Comparison of ENCODE assay signal across 16 cellular contexts in genomic region chr2:234348081-234348480, GRCh38.
DNase-seq lines count a peak whose midpoint lies in the region; ATAC-seq, FAIRE-seq and TF ChIP-seq lines count a peak whose summit lies in the region.
"Had no signal": no experiment of that assay in that cellular context is flagged by ENCODE, and none has a peak within 500 bp of the region (broad histone marks: within the 10 kb centered on the region; RNA-seq: fewer than 3 reads in every experiment).

No MANE protein-coding gene starts in this region.

- H3K4me3 Mint-ChIP-seq in T-helper 1 cell treated with Interleukin-12 subunit alpha and Interleukin-12 subunit beta and Interleukin-4 antibody, amounts not matched to agents 30 μg/mL and 1 μg/mL, for 36 hours: no peak overlapping the region
- peak overlapping the region in 2 of 10 donors; percentile 17 to 20 for H3K4me3 Mint-ChIP-seq in naive thymus-derived CD4-positive, alpha-beta T cell

- no peak for FAIRE-seq in H54 (lab: Jason Lieb, UNC)
- FAIRE-seq: GM12891 had no signal

- no peaks in the 10 kb centered on the region for H3K36me3 ChIP-seq in BJ (ENCODE audit: control insufficient read depth, insufficient read depth, low read length)
- no peaks in the 10 kb centered on the region for H3K36me3 ChIP-seq in naive thymus-derived CD4-positive, alpha-beta T cell (ENCODE audit: control insufficient read depth in 2 of 3, insufficient read depth in 3 of 3, low read length in 3 of 3)
- H3K36me3 ChIP-seq: cardiac muscle cell, ovary, thoracic aorta had no signal

- CTCF ChIA-PET in BJ (lab: Yijun Ruan, JAX): no interaction called here
- CTCF ChIA-PET in naive thymus-derived CD4-positive, alpha-beta T cell (lab: Charles Lee): interaction anchor here (0.6 kb wide), 1 partner anchor 23 kb away, joined by 6 read pairs; no protein-coding TSS in a partner anchor

- no peaks in the 10 kb centered on the region for H3K9me3 ChIP-seq in naive thymus-derived CD4-positive, alpha-beta T cell (ENCODE audit: control insufficient read depth in 2 of 3, low read length in 3 of 3)
- H3K9me3 ChIP-seq: ovary had no signal

- peaks cover 7 to 8% of the 10 kb centered on the region in 2 donors for H3K4me1 ChIP-seq in naive thymus-derived CD4-positive, alpha-beta T cell (ENCODE audit: control insufficient read depth in 2 of 2, insufficient read depth in 2 of 2, low read length in 2 of 2)

- no peak for ATAC-seq in naive thymus-derived CD4-positive, alpha-beta T cell

- TF ChIP-seq CTCF in BJ (IDR thresholded peaks at IDR 0.05; ENCODE audit: insufficient read depth, low read depth, low read length): no peak

- H3K9me3 Mint-ChIP-seq in T-helper 1 cell treated with Interleukin-12 subunit alpha and Interleukin-12 subunit beta and Interleukin-4 antibody, amounts not matched to agents 30 μg/mL and 1 μg/mL, for 36 hours: peaks cover 15% of the 10 kb centered on the region
- H3K9me3 Mint-ChIP-seq in naive thymus-derived CD4-positive, alpha-beta T cell: peaks cover 0 to 12% (median 6%) of the 10 kb centered on the region in 11 donors

- peaks cover 17% of the 10 kb centered on the region for H3K36me3 Mint-ChIP-seq in T-helper 1 cell treated with Interleukin-12 subunit alpha and Interleukin-12 subunit beta and Interleukin-4 antibody, amounts not matched to agents 30 μg/mL and 1 μg/mL, for 36 hours (ENCODE audit: low read depth)
- peaks cover 0 to 29% (median 2%) of the 10 kb centered on the region in 5 donors for H3K36me3 Mint-ChIP-seq in naive thymus-derived CD4-positive, alpha-beta T cell

- POLR2A ChIA-PET in BJ (lab: Charles Lee): no interaction called here
- POLR2A ChIA-PET in naive thymus-derived CD4-positive, alpha-beta T cell (lab: Charles Lee): no interaction called here

- TF ChIP-seq POLR2A in H54 (IDR thresholded peaks at IDR 0.05; ENCODE audit: low read depth, low read length): no peak

- no peak overlapping the region for H3K27ac ChIP-seq in naive thymus-derived CD4-positive, alpha-beta T cell (ENCODE audit: low read depth, low read length)
- H3K27ac ChIP-seq: cardiac muscle cell, ovary, thoracic aorta had no signal

- peaks cover 16% of the 10 kb centered on the region for H3K4me1 Mint-ChIP-seq in T-helper 1 cell treated with Interleukin-12 subunit alpha and Interleukin-12 subunit beta and Interleukin-4 antibody, amounts not matched to agents 30 μg/mL and 1 μg/mL, for 36 hours (ENCODE audit: low read depth)
- peaks cover 12 to 42% (median 40%) of the 10 kb centered on the region in 7 donors for H3K4me1 Mint-ChIP-seq in naive thymus-derived CD4-positive, alpha-beta T cell

- peak overlapping the region; percentile 50 for H3K27ac Mint-ChIP-seq in T-helper 1 cell treated with Interleukin-12 subunit alpha and Interleukin-12 subunit beta and Interleukin-4 antibody, amounts not matched to agents 30 μg/mL and 1 μg/mL, for 36 hours
- peak overlapping the region in 6 of 9 donors; percentile 15 to 71 (median 55) for H3K27ac Mint-ChIP-seq in naive thymus-derived CD4-positive, alpha-beta T cell

- no peak overlapping the region for H3K4me3 ChIP-seq in BJ (ENCODE audit: low read depth, low read length)
- H3K4me3 ChIP-seq in naive thymus-derived CD4-positive, alpha-beta T cell (ENCODE audit: low read length): no peak overlapping the region
- H3K4me3 ChIP-seq: cardiac muscle cell, ovary, thoracic aorta had no signal

- no peaks in the 10 kb centered on the region for H3K27me3 ChIP-seq in BJ (ENCODE audit: control insufficient read depth, insufficient read depth, low read length)
- no peaks in the 10 kb centered on the region for H3K27me3 ChIP-seq in naive thymus-derived CD4-positive, alpha-beta T cell (ENCODE audit: control insufficient read depth in 2 of 2, insufficient read depth in 2 of 2, low read length in 2 of 2)
- H3K27me3 ChIP-seq: cardiac muscle cell, ovary had no signal

- DNase-seq in BJ (ENCODE audit: low read depth): peak; percentile 64
- peak; percentile 48 for DNase-seq in GM03348 (ENCODE audit: low spot score)
- no peak for DNase-seq in naive thymus-derived CD4-positive, alpha-beta T cell
- DNase-seq in HPDE6-E6E7 (ENCODE audit: extremely low spot score): no peak
- no peak for DNase-seq in NCI-H510A treated with DMSO at 0.1 percent for 48 hours (lab: John Stamatoyannopoulos, UW)
- DNase-seq in H54 (ENCODE audit: insufficient read length, low spot score): no peak
- DNase-seq in NCI-H526 treated with DMSO at 0.1 percent for 48 hours (lab: John Stamatoyannopoulos, UW): no peak
- DNase-seq: activated naive CD4-positive, alpha-beta T cell treated with anti-CD3 and anti-CD28 coated beads, Interleukin-2, amount 50 U/mL, for 16 hours; CD4-positive, alpha-beta memory T cell; effector memory CD4-positive, alpha-beta T cell; NCI-H1092; ovary had no signal

- intact Hi-C loops in naive thymus-derived CD4-positive, alpha-beta T cell (cut with micrococcal nuclease): no loop called here

- no peaks in the 10 kb centered on the region for H3K27me3 Mint-ChIP-seq in T-helper 1 cell treated with Interleukin-12 subunit alpha and Interleukin-12 subunit beta and Interleukin-4 antibody, amounts not matched to agents 30 μg/mL and 1 μg/mL, for 36 hours (ENCODE audit: low read depth)
- H3K27me3 Mint-ChIP-seq in naive thymus-derived CD4-positive, alpha-beta T cell: no peaks in the 10 kb centered on the region
- H3K27me3 Mint-ChIP-seq: CD4-positive, alpha-beta memory T cell had no signal

Comparison
In these comparisons a context has a peak if more than half of its experiments do, and no peak if none do; other contexts are left out.
1. DNase-seq: peak in BJ (single experiment) and GM03348 (single experiment); none in naive thymus-derived CD4-positive, alpha-beta T cell (0 of 9), HPDE6-E6E7 (single experiment), NCI-H510A treated with DMSO at 0.1 percent for 48 hours (single experiment), H54 (single experiment) and NCI-H526 treated with DMSO at 0.1 percent for 48 hours (single experiment).